Comparison of ENCODE assay signal across 4 cellular contexts in the genomic region with DNA sequence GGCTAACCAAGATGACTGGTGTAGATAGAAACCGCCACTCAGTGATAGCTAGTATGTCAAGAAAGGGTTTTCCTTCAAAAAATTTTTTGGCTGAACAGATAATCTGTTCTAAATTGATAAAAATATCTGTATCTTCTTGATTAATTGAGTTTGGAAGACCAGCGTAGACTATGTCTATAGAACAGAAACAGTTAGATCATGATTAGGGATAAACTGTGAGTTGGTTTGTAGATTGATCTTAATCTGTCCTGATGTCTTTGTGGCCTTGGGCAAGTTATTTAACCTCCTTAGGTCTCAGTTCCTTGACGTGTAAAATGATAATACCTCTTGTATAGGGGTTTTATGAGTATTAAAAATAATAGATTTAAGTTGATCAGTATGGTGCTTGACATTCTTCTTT.
TF ChIP-seq lines count a peak whose summit lies in the region.

No MANE protein-coding gene starts in this region.

TF ChIP-seq in A549, 52 proteins besides CTCF, POLR2A, EP300 and RAD21:
- TF ChIP-seq MAFK (IDR thresholded peaks at IDR 0.05; ENCODE audit: partially characterized antibody), result no peak
- peak; percentile 69; the same call in 1 of the 2 replicates for TF ChIP-seq HOXA7 (CRISPR knock-in tag; IDR thresholded peaks at IDR 0.05)
- peak; percentile 78 for TF ChIP-seq FOSB (CRISPR knock-in tag; IDR thresholded peaks at IDR 0.05)
TF ChIP-seq in A549: peak in this region for 2.

TF ChIP-seq in GM12878, 131 proteins besides CTCF, POLR2A, EP300 and RAD21:
- no peak for TF ChIP-seq ZNF622 (IDR thresholded peaks at IDR 0.05)
- TF ChIP-seq SMC3 (IDR thresholded peaks at IDR 0.05; ENCODE audit: borderline replicate concordance, low read length), result no peak
- no peak for TF ChIP-seq ZNF687 (IDR thresholded peaks at IDR 0.05)
- TF ChIP-seq ZBTB4 (CRISPR knock-in tag; IDR thresholded peaks at IDR 0.05), result 0 out of 2 replicates have a peak, but pooled peaks have one; percentile 9
- no peak for TF ChIP-seq RELA (IDR thresholded peaks at IDR 0.05; ENCODE audit: borderline replicate concordance, partially characterized antibody)

TF ChIP-seq in GM23338, 12 proteins besides CTCF, POLR2A, EP300 and RAD21:
- no peak for TF ChIP-seq JUNB (IDR thresholded peaks at IDR 0.05; ENCODE audit: unreplicated experiment)
- TF ChIP-seq EZH2 (IDR thresholded peaks at IDR 0.05; ENCODE audit: low read depth, unreplicated experiment), result no peak
- no peak for TF ChIP-seq ZNF331 (CRISPR knock-in tag; IDR thresholded peaks at IDR 0.05; ENCODE audit: low read depth)
- TF ChIP-seq REST (IDR thresholded peaks at IDR 0.05; ENCODE audit: unreplicated experiment), result no peak

TF ChIP-seq in GM12891, 5 proteins besides CTCF, POLR2A, EP300 and RAD21:
- TF ChIP-seq SPI1 (IDR thresholded peaks at IDR 0.05; ENCODE audit: low read depth, low read length), result no peak
- TF ChIP-seq TAF1 (IDR thresholded peaks at IDR 0.05; ENCODE audit: low read depth, low read length), result no peak
- TF ChIP-seq POU2F2 (IDR thresholded peaks at IDR 0.05; ENCODE audit: low read depth, low read length), result no peak
- no peak for TF ChIP-seq POLR2AphosphoS5 (IDR thresholded peaks at IDR 0.05; ENCODE audit: low read depth, low read length)
- no peak for TF ChIP-seq PAX5 (IDR thresholded peaks at IDR 0.05; ENCODE audit: insufficient read depth, low read length, severe bottlenecking)
